Comparison of ENCODE assay signal across 10 cellular contexts in the genomic region with DNA sequence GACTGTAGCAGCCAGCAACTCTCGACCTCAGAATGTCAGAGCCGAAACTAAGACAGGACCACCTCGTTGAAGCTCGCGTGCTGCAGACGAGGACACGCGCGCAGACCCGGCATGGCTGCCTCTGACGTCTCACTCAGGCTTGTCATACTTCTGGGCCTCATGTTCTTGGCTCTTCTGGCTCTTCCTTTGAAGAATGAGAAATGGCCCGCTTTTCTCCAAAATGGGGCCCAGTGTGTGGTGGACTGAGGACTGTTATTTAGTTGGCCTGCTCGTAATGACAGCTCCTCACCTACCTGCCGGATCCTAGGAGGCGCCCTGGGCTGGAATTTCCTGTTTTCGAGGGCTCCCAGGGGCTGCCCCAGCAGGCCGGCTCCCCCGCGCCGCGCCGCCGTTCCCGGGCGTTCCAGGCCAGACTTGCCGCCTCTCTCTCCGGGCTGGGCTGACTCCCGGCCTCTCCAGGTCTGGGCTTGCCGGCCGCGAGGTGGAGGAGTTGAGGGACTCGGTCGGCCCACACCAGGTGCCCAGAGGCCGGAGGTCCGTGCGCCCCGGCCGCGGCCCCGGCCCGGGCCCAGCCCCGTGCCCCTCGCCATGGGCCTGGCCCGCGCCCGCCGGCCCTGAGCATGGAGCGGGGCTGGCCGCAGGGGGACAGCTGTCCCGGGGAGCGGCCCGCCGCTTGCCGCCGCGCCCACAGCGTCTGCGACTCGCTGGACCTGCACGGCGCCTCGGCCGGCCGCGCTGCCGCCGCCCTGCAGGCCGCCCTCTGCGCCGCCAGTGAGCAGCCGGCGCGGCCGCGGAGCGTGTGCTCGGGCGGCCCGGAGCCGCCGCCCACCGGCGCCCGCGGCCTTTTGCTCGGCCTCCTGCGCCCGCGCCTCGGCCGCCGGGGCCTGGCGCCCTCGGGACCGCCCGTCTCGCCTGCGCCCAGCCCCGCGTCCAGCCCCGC. TPM values are rescaled to one million over a fixed set of nuclear protein-coding genes. Genes with fewer than 3 reads are reported as not detected.
DNase-seq lines count a peak whose midpoint lies in the region; ATAC-seq and TF ChIP-seq lines count a peak whose summit lies in the region.
"Had no signal": no experiment of that assay in that cellular context is flagged by ENCODE, and none has a peak within 500 bp of the region (broad histone marks: within the 10 kb centered on the region; RNA-seq: fewer than 3 reads in every experiment).

No MANE protein-coding gene starts in this region.

- TF ChIP-seq CTCF in C4-2B (conservative IDR thresholded peaks at IDR 0.05): peak; percentile 49

- peaks cover 17% of the 10 kb centered on the region for H3K27me3 ChIP-seq in HUES48 (ENCODE audit: control insufficient read depth, insufficient read depth, low read length)

- H3K27me3 Mint-ChIP-seq in naive B cell: peaks cover 22 to 65% (median 50%) of the 10 kb centered on the region in 3 donors

- peaks cover 11% of the 10 kb centered on the region for H3K4me1 ChIP-seq in HUES48 (ENCODE audit: control insufficient read depth, insufficient read depth, low read length)

- H3K9me3 ChIP-seq in HUES48 (ENCODE audit: control insufficient read depth, insufficient read depth, low read length): no peaks in the 10 kb centered on the region

- no peaks in the 10 kb centered on the region for H3K36me3 Mint-ChIP-seq in naive B cell

- H3K36me3 ChIP-seq in HUES48 (ENCODE audit: control insufficient read depth, insufficient read depth, low read length): peaks cover 14% of the 10 kb centered on the region

- peaks cover 0 to 9% (median 0%) of the 10 kb centered on the region in 3 donors for H3K4me1 Mint-ChIP-seq in naive B cell

- peak overlapping the region in 5 of 8 donors; percentile 3 to 49 (median 29) for H3K4me3 Mint-ChIP-seq in naive B cell

- peak; percentile 42 for DNase-seq in dermis blood vessel endothelial cell
- no peak for DNase-seq in naive B cell
- DNase-seq in stimulated activated CD4-positive, alpha-beta T cell treated with anti-CD3 and anti-CD28 coated beads, Interleukin-12 subunit alpha, Interleukin-12 subunit beta, amount 100 ng/mL, for 4 hours: no peak
- DNase-seq in central memory CD4-positive, alpha-beta T cell: no peak
- DNase-seq: NCI-H2171 had no signal

- no peak overlapping the region for H3K27ac Mint-ChIP-seq in naive B cell

- H3K27ac ChIP-seq in C4-2B (peak overlapping the region; percentile 69), HUES48 (ENCODE audit: low read depth, low read length) (peak overlapping the region; percentile 63)

- no peak for ATAC-seq in naive B cell (ENCODE audit: low read depth in 2 of 2)
- no peak for ATAC-seq in HG03135 (IDR thresholded peaks at IDR 0.05; ENCODE audit: unreplicated experiment)
- no peak for ATAC-seq in GM19351 (IDR thresholded peaks at IDR 0.05; ENCODE audit: unreplicated experiment)

- H3K9ac ChIP-seq in HUES48 (ENCODE audit: low read depth, low read length): no peak overlapping the region

- H3K9me3 Mint-ChIP-seq in naive B cell: no peaks in the 10 kb centered on the region

- peak overlapping the region; percentile 44 for H3K4me3 ChIP-seq in HUES48 (ENCODE audit: low read depth, low read length)

RNA-seq across cellular contexts. Expression of a gene that starts 28.1 kb away (rescaled TPM):
- 94.9 and 142 TPM in 2 replicates for total RNA-seq in dermis blood vessel endothelial cell
- 1 to 10 TPM in 1 of 6 donors, under 1 TPM in 2, not detected in 3; 0.58 to 1.2 (median 0.66) TPM for polyA plus RNA-seq in naive B cell (ENCODE audit: low read depth in 6 of 6)

RNA-seq across cellular contexts. Expression of a gene that starts 31.1 kb away (rescaled TPM):
- 28.4 and 35.6 TPM in 2 replicates for total RNA-seq in dermis blood vessel endothelial cell
- 10 to 100 TPM; 36.3 to 66.1 (median 45.5) TPM for polyA plus RNA-seq in naive B cell (ENCODE audit: low read depth in 6 of 6)

RNA-seq across cellular contexts. Expression of a gene that starts 33.8 kb away (rescaled TPM):
- 67.0 and 69.6 TPM in 2 replicates for total RNA-seq in dermis blood vessel endothelial cell
- 10 to 100 TPM; 31.6 to 52.0 (median 38.1) TPM for polyA plus RNA-seq in naive B cell (ENCODE audit: low read depth in 6 of 6)

RNA-seq across cellular contexts. Expression of a gene that starts 53.1 kb away (rescaled TPM):
- total RNA-seq in dermis blood vessel endothelial cell: not detected in 2 replicates
- not detected for polyA plus RNA-seq in naive B cell (ENCODE audit: low read depth in 6 of 6)
- total RNA-seq: glomerular endothelial cell had no signal

RNA-seq across cellular contexts. Expression of a gene that starts 55.0 kb away (rescaled TPM):
- total RNA-seq in dermis blood vessel endothelial cell: 93.6 and 113 TPM in 2 replicates
- polyA plus RNA-seq in naive B cell (ENCODE audit: low read depth in 6 of 6): 10 to 100 TPM in 3 of 6 donors, 1 to 10 TPM in 3; 8.5 to 17.1 (median 12.2) TPM
